In the genomic region with DNA sequence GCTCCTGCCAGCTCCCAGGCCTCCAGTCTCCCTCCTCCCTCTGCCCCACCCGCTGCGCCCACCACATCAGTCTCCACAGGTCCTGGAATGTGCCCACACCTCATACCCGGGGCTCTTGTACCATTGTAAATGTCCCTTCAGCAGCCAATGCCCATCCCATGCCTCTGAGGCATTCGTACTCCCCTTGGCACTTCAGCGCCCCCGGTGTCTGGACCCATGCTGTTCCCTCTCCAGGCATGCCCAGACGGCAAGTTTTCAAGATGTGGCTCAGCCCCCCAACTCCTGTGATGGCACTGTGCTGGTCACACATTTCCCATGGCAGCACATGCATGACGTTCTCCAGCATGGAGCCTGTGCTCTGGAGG, we compare ENCODE assay signal across 8 cellular contexts. TPM values are rescaled to one million over a fixed set of nuclear protein-coding genes. Genes with fewer than 3 reads are reported as not detected.
A peak's percentile ranks its signal among the peaks of the same experiment; 100 is the strongest.
DNase-seq lines count a peak whose midpoint lies in the region; ATAC-seq and TF ChIP-seq lines count a peak whose summit lies in the region.

No MANE protein-coding gene starts in this region.

- H3K9ac ChIP-seq in skeletal muscle satellite cell (ENCODE audit: low read depth, low read length): peak overlapping the region; percentile 25
- no peak overlapping the region for H3K9ac ChIP-seq in SK-N-SH

- ATAC-seq in GM18861 (IDR thresholded peaks at IDR 0.05; ENCODE audit: unreplicated experiment) (no peak), HG02938 (IDR thresholded peaks at IDR 0.05; ENCODE audit: unreplicated experiment) (no peak)

- peaks cover 3% of the 10 kb centered on the region for H3K36me3 Mint-ChIP-seq in Calu3 (ENCODE audit: insufficient read depth, unreplicated experiment)

- H3K9me3 ChIP-seq in SJCRH30 (replicated peaks): no peaks in the 10 kb centered on the region
- H3K9me3 ChIP-seq in skeletal muscle satellite cell (replicated peaks; ENCODE audit: low read length): no peaks in the 10 kb centered on the region
- no peaks in the 10 kb centered on the region for H3K9me3 ChIP-seq in SK-N-SH

- H3K27ac ChIP-seq in SJCRH30 (peak overlapping the region; percentile 78), SK-N-SH (ENCODE audit: low read depth in 2 of 2, low read length in 1 of 2) (no peak overlapping the region)

- BruUV-seq in Calu3 (replicated peaks; lab: Mats Ljungman, UMichigan): no TSS peak

- TF ChIP-seq RAD21 in SK-N-SH (IDR thresholded peaks at IDR 0.05; ENCODE audit: low read length): no peak

- 0 out of 2 replicates have a peak, but pooled peaks have one; percentile 8 for TF ChIP-seq CTCF in GM12874 (IDR thresholded peaks at IDR 0.05; ENCODE audit: insufficient read depth, low read depth, low read length)
- no peak for TF ChIP-seq CTCF in Calu3 (IDR thresholded peaks at IDR 0.05; ENCODE audit: unreplicated experiment)
- no peak for TF ChIP-seq CTCF in SK-N-SH (IDR thresholded peaks at IDR 0.05)

- peaks cover 3% of the 10 kb centered on the region for H3F3A ChIP-seq in SK-N-SH (replicated peaks; ENCODE audit: insufficient read depth)

- no peak for DNase-seq in SJCRH30
- peak; percentile 50 for DNase-seq in hepatic stellate cell (ENCODE audit: low spot score)
- no peak for DNase-seq in Calu3
- no peak for DNase-seq in SK-N-SH

- H3K4me1 Mint-ChIP-seq in Calu3 (ENCODE audit: low read depth, unreplicated experiment): no peaks in the 10 kb centered on the region

- H3K36me3 ChIP-seq in SJCRH30 (no peaks in the 10 kb centered on the region), skeletal muscle satellite cell (ENCODE audit: insufficient read depth, low read length) (no peaks in the 10 kb centered on the region), SK-N-SH (replicated peaks in 1 of 2; ENCODE audit: control insufficient read depth in 1 of 2, insufficient read depth in 2 of 2, low read length in 1 of 2) (no peaks in the 10 kb centered on the region)

- TF ChIP-seq EP300 in SK-N-SH (IDR thresholded peaks at IDR 0.05; ENCODE audit: borderline replicate concordance in 1 of 2, low read depth in 1 of 2, low read length in 1 of 2): no peak

- H3K4me2 ChIP-seq in skeletal muscle satellite cell (ENCODE audit: low read length) (peak overlapping the region; percentile 41), SK-N-SH (no peak overlapping the region)

- no peak overlapping the region for H3K4me3 ChIP-seq in SJCRH30
- no peak overlapping the region for H3K4me3 ChIP-seq in skeletal muscle satellite cell (ENCODE audit: low read length)
- no peak overlapping the region for H3K4me3 ChIP-seq in SK-N-SH (ENCODE audit: low read depth in 2 of 2, low read length in 1 of 2)

- H3K27ac Mint-ChIP-seq in Calu3 (ENCODE audit: unreplicated experiment): no peak overlapping the region

- no peaks in the 10 kb centered on the region for H4K20me1 ChIP-seq in SK-N-SH (ENCODE audit: insufficient read depth)

- 91% methylated on average over 6 of the region's 8 CpGs for WGBS in SK-N-SH (ENCODE audit: low lambda C conversion rate)

- H3K9me2 ChIP-seq in SK-N-SH: no peaks in the 10 kb centered on the region

- no peak overlapping the region for H3K4me3 Mint-ChIP-seq in Calu3 (ENCODE audit: low read depth, unreplicated experiment)

- no peaks in the 10 kb centered on the region for H3K9me3 Mint-ChIP-seq in Calu3 (ENCODE audit: low read depth, unreplicated experiment)

- no peak overlapping the region for H2AFZ ChIP-seq in SK-N-SH (ENCODE audit: low read depth)

- intact Hi-C loops in Calu3 (cut with micrococcal nuclease; ENCODE audit: unreplicated experiment): no loop called here

- peaks cover 7% of the 10 kb centered on the region; the same call in 1 of the 2 replicates for H3K79me2 ChIP-seq in SK-N-SH (ENCODE audit: insufficient read depth)

- POLR2A ChIA-PET in SK-N-SH (lab: Yijun Ruan, JAX): no interaction called here

- peaks cover 28% of the 10 kb centered on the region for H3K4me1 ChIP-seq in SJCRH30
- H3K4me1 ChIP-seq in skeletal muscle satellite cell (ENCODE audit: control insufficient read depth, insufficient read depth, low read length): peaks cover 67% of the 10 kb centered on the region
- H3K4me1 ChIP-seq in SK-N-SH (ENCODE audit: control insufficient read depth in 1 of 2, insufficient read depth in 2 of 2, low read depth in 1 of 2, low read length in 1 of 2): peaks cover 2 to 6% of the 10 kb centered on the region in 2 experiments; a peak in 3 of 4 replicates

- CTCF ChIA-PET in Calu3 (lab: Charles Lee) (no interaction called here), SK-N-SH (lab: Yijun Ruan, JAX) (interaction anchor here (2.1 kb wide), 1 partner anchor 103 kb away, joined by 7 read pairs; no protein-coding TSS in a partner anchor)

- peaks cover 8% of the 10 kb centered on the region for H3K27me3 Mint-ChIP-seq in Calu3 (ENCODE audit: unreplicated experiment)

- H3K27me3 ChIP-seq in SJCRH30: no peaks in the 10 kb centered on the region
- no peaks in the 10 kb centered on the region for H3K27me3 ChIP-seq in skeletal muscle satellite cell (ENCODE audit: control insufficient read depth, insufficient read depth, low read length)
- no peaks in the 10 kb centered on the region for H3K27me3 ChIP-seq in SK-N-SH (ENCODE audit: insufficient read depth)

TF ChIP-seq in SK-N-SH, 30 proteins besides CTCF, POLR2A, EP300 and RAD21 (continues in another document):
- TF ChIP-seq, protein P1, sequence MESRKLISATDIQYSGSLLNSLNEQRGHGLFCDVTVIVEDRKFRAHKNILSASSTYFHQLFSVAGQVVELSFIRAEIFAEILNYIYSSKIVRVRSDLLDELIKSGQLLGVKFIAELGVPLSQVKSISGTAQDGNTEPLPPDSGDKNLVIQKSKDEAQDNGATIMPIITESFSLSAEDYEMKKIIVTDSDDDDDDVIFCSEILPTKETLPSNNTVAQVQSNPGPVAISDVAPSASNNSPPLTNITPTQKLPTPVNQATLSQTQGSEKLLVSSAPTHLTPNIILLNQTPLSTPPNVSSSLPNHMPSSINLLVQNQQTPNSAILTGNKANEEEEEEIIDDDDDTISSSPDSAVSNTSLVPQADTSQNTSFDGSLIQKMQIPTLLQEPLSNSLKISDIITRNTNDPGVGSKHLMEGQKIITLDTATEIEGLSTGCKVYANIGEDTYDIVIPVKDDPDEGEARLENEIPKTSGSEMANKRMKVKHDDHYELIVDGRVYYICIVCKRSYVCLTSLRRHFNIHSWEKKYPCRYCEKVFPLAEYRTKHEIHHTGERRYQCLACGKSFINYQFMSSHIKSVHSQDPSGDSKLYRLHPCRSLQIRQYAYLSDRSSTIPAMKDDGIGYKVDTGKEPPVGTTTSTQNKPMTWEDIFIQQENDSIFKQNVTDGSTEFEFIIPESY (IDR thresholded peaks at IDR 0.05; ENCODE audit: borderline replicate concordance, low read depth): no peak
- TF ChIP-seq TEAD4 (IDR thresholded peaks at IDR 0.05; ENCODE audit: borderline replicate concordance, insufficient read depth) (no peak), GABPA (IDR thresholded peaks at IDR 0.05; ENCODE audit: low read depth) (no peak), SMC3 (IDR thresholded peaks at IDR 0.05; ENCODE audit: low read depth, low read length) (no peak), SIN3A (IDR thresholded peaks at IDR 0.05; ENCODE audit: borderline replicate concordance, low read depth, low read length) (no peak), ELF1 (IDR thresholded peaks at IDR 0.05) (no peak), POLR2AphosphoS5 (IDR thresholded peaks at IDR 0.05; ENCODE audit: low read depth, low read length) (no peak), MXI1 (IDR thresholded peaks at IDR 0.05; ENCODE audit: low read depth, low read length) (no peak), RCOR1 (IDR thresholded peaks at IDR 0.05; ENCODE audit: low read length) (no peak), FOXJ3 (CRISPR knock-in tag; IDR thresholded peaks at IDR 0.05) (no peak)
- TF ChIP-seq, protein P2, sequence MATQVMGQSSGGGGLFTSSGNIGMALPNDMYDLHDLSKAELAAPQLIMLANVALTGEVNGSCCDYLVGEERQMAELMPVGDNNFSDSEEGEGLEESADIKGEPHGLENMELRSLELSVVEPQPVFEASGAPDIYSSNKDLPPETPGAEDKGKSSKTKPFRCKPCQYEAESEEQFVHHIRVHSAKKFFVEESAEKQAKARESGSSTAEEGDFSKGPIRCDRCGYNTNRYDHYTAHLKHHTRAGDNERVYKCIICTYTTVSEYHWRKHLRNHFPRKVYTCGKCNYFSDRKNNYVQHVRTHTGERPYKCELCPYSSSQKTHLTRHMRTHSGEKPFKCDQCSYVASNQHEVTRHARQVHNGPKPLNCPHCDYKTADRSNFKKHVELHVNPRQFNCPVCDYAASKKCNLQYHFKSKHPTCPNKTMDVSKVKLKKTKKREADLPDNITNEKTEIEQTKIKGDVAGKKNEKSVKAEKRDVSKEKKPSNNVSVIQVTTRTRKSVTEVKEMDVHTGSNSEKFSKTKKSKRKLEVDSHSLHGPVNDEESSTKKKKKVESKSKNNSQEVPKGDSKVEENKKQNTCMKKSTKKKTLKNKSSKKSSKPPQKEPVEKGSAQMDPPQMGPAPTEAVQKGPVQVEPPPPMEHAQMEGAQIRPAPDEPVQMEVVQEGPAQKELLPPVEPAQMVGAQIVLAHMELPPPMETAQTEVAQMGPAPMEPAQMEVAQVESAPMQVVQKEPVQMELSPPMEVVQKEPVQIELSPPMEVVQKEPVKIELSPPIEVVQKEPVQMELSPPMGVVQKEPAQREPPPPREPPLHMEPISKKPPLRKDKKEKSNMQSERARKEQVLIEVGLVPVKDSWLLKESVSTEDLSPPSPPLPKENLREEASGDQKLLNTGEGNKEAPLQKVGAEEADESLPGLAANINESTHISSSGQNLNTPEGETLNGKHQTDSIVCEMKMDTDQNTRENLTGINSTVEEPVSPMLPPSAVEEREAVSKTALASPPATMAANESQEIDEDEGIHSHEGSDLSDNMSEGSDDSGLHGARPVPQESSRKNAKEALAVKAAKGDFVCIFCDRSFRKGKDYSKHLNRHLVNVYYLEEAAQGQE (IDR thresholded peaks at IDR 0.05; ENCODE audit: low read depth, low read length): no peak
- TF ChIP-seq, protein P3, sequence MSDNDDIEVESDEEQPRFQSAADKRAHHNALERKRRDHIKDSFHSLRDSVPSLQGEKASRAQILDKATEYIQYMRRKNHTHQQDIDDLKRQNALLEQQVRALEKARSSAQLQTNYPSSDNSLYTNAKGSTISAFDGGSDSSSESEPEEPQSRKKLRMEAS (IDR thresholded peaks at IDR 0.05; ENCODE audit: low read depth): no peak

RNA-seq across cellular contexts. Expression of a gene that starts 13.3 kb away (rescaled TPM):
- 91.1 and 95.8 TPM in 2 replicates for total RNA-seq in SJCRH30 (2014; rRNA removed; shearing (Covaris generic))
- 41.7 and 52.2 TPM in 2 replicates for total RNA-seq in skeletal muscle satellite cell (2012; rRNA removed)
- 16.3 and 22.0 TPM in 2 replicates for total RNA-seq in Calu3 (2022)
- 43.0 and 53.5 TPM in 2 replicates for polyA plus RNA-seq in SK-N-SH (2012; rRNA removed)
- polyA plus RNA-seq in SK-N-SH (2012; cell fraction: cytosol; rRNA removed): 26.5 and 37.7 TPM in 2 replicates
- polyA plus RNA-seq in SK-N-SH (2012; cell fraction: nucleus; rRNA removed): 122 and 155 TPM in 2 replicates

RNA-seq across cellular contexts. Expression of a gene that starts 50.2 kb away (rescaled TPM):
- not detected in 2 replicates for total RNA-seq in SJCRH30 (2014; rRNA removed; shearing (Covaris generic))
- not detected in 2 replicates for total RNA-seq in skeletal muscle satellite cell (2012; rRNA removed)
- not detected in 2 replicates for total RNA-seq in Calu3 (2022)
- not detected in 2 replicates for polyA plus RNA-seq in SK-N-SH (2012; rRNA removed)
- not detected in 2 replicates for polyA plus RNA-seq in SK-N-SH (2012; cell fraction: cytosol; rRNA removed)
- not detected in 2 replicates for polyA plus RNA-seq in SK-N-SH (2012; cell fraction: nucleus; rRNA removed)
